In the genomic region with DNA sequence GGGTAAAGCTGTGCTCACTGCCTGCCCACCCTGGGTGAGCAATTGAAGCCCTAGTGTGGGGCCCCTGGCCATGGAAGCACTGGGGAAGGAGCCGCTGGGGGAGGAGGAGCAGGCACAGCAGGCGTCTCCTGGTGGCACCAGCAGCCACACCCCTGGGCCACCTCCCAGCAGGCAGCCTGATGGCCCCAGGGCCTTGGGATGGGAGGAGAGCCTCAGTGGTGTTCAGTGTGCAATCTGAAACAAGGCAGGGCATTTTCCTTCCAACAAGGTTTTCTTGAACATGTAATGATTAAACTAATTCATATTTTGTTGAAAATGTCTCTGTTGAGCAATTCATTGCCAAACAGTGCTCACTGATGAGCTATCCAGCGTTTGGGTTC, we compare ENCODE assay signal across 18 cellular contexts.
DNase-seq lines count a peak whose midpoint lies in the region; ATAC-seq and TF ChIP-seq lines count a peak whose summit lies in the region.
"Had no signal": no experiment of that assay in that cellular context is flagged by ENCODE, and none has a peak within 500 bp of the region (broad histone marks: within the 10 kb centered on the region; RNA-seq: fewer than 3 reads in every experiment).

No MANE protein-coding gene starts in this region.

- peaks cover 0 to 23% (median 0%) of the 10 kb centered on the region in 11 experiments; a peak in 4 of 22 replicates for H3K36me3 ChIP-seq in BLaER1 treated with 17β-estradiol and CSF1 and Interleukin-3, amounts not matched to agents 10 nM and 100 nM
- H3K36me3 ChIP-seq in neuronal stem cell (replicated peaks in 1 of 2; ENCODE audit: control insufficient read depth in 2 of 2, insufficient read depth in 2 of 2, low read length in 2 of 2) = no peaks in the 10 kb centered on the region
- H3K36me3 ChIP-seq: BE2C had no signal

- peak overlapping the region; percentile 74 to 97 (median 84) for H3K4me2 ChIP-seq in BLaER1 treated with 17β-estradiol and CSF1 and Interleukin-3, amounts not matched to agents 10 nM and 100 nM
- H3K4me2 ChIP-seq in neuronal stem cell (ENCODE audit: insufficient read depth, low read length, poor library complexity, severe bottlenecking) = no peak overlapping the region
- H3K4me2 ChIP-seq: KMS-11 had no signal

- no peak overlapping the region for H4K8ac ChIP-seq in neuronal stem cell (ENCODE audit: low read depth, low read length)

- TF ChIP-seq POLR2A in NB4 (IDR thresholded peaks at IDR 0.05; ENCODE audit: extremely low read depth, insufficient read length) = no peak

- no peaks in the 10 kb centered on the region for H3K79me1 ChIP-seq in neuronal stem cell (ENCODE audit: low read depth, low read length)

- peak; percentile 31 for ATAC-seq in left lobe of liver
- ATAC-seq in GM19324 (IDR thresholded peaks at IDR 0.05; ENCODE audit: low FRiP score, unreplicated experiment) = no peak
- ATAC-seq in HG02588 (IDR thresholded peaks at IDR 0.05; ENCODE audit: unreplicated experiment) = no peak
- no peak for ATAC-seq in stimulated activated naive CD8-positive, alpha-beta T cell treated with anti-CD3 and anti-CD28 coated beads, Interleukin-15, Interleukin-2, amounts not matched to agents 100 U/mL and 50 U/mL, for 24 hours
- ATAC-seq: GM12878 had no signal

- no peaks in the 10 kb centered on the region for H3K27me3 ChIP-seq in BLaER1 treated with 17β-estradiol and CSF1 and Interleukin-3, amounts not matched to agents 10 nM and 100 nM
- H3K27me3 ChIP-seq in neuronal stem cell (ENCODE audit: control insufficient read depth in 3 of 3, insufficient read depth in 3 of 3, low read depth in 1 of 3, low read length in 3 of 3) = no peaks in the 10 kb centered on the region
- H3K27me3 ChIP-seq: BE2C had no signal

- no peak overlapping the region for H2BK5ac ChIP-seq in neuronal stem cell (ENCODE audit: low read length)

- H2BK12ac ChIP-seq in neuronal stem cell (ENCODE audit: low read length) = peak overlapping the region; percentile 25

- H3K23ac ChIP-seq in neuronal stem cell (ENCODE audit: low read depth, low read length, poor library complexity) = no peak overlapping the region

- peak overlapping the region in 6 of 11 experiments; percentile 6 to 34 (median 30); a peak in 9 of 22 replicates for H3K9ac ChIP-seq in BLaER1 treated with 17β-estradiol and CSF1 and Interleukin-3, amounts not matched to agents 10 nM and 100 nM
- no peak overlapping the region for H3K9ac ChIP-seq in neuronal stem cell (ENCODE audit: low read depth, low read length, poor library complexity)
- H3K9ac ChIP-seq: KMS-11 had no signal

- peak overlapping the region; percentile 76 for H2BK120ac ChIP-seq in neuronal stem cell (ENCODE audit: low read depth, low read length)

- peaks cover 91 to 100% (median 99%) of the 10 kb centered on the region in 10 experiments for H3K4me1 ChIP-seq in BLaER1 treated with 17β-estradiol and CSF1 and Interleukin-3, amounts not matched to agents 10 nM and 100 nM
- peaks cover 27 to 31% of the 10 kb centered on the region in 2 donors for H3K4me1 ChIP-seq in neuronal stem cell (ENCODE audit: control insufficient read depth in 2 of 2, insufficient read depth in 1 of 2, low read depth in 1 of 2, low read length in 2 of 2)

- no peaks in the 10 kb centered on the region for H4K20me1 ChIP-seq in BLaER1 treated with 17β-estradiol and CSF1 and Interleukin-3, amounts not matched to agents 10 nM and 100 nM

- WGBS in neuronal stem cell (ENCODE audit: extremely low coverage in 2 of 2, insufficient read length in 2 of 2, insufficient replicate concordance in 1 of 2), 2 donors = no CpG with 5 or more reads among the region's 3 CpGs

- H2AK5ac ChIP-seq in neuronal stem cell (ENCODE audit: low read depth, low read length) = no peak overlapping the region

- H3K27ac ChIP-seq in BLaER1 treated with 17β-estradiol and CSF1 and Interleukin-3, amounts not matched to agents 10 nM and 100 nM = peak overlapping the region; percentile 22 to 95 (median 89); a peak in 20 of 22 replicates
- H3K27ac ChIP-seq in neuronal stem cell (replicated peaks; ENCODE audit: low read length) = no peak overlapping the region
- H3K27ac ChIP-seq: KMS-11 had no signal

- no peak overlapping the region for H2BK15ac ChIP-seq in neuronal stem cell (ENCODE audit: low read length)

- H3K18ac ChIP-seq in neuronal stem cell (ENCODE audit: low read length) = peak overlapping the region; percentile 91

- no peak for TF ChIP-seq CTCF in NB4 (IDR thresholded peaks at IDR 0.05; ENCODE audit: low read depth, low read length)

- DNase-seq in NB4 (ENCODE audit: low read depth) (peak; percentile 32), left lobe of liver (ENCODE audit: low spot score) (no peak), neuronal stem cell (ENCODE audit: low spot score) (no peak), SIG-M5 (lab: John Stamatoyannopoulos, UW) (no peak)
- no peak for DNase-seq in stimulated activated naive CD8-positive, alpha-beta T cell treated with anti-CD3 and anti-CD28 coated beads, Interleukin-15, Interleukin-2, amounts not matched to agents 100 U/mL and 50 U/mL, for 24 hours
- DNase-seq: 8988T; BE2C; CD8-positive, alpha-beta memory T cell; GDM1; NCI-H1092; NCI-H2081 treated with DMSO at 0.1 percent for 48 hours; NCI-H510A; Right ventricle myocardium superior had no signal

- no peak overlapping the region for H2AFZ ChIP-seq in neuronal stem cell (ENCODE audit: low read length)

- H3K4ac ChIP-seq in neuronal stem cell (ENCODE audit: low read length) = no peak overlapping the region

- H3K14ac ChIP-seq in neuronal stem cell (ENCODE audit: low read length) = no peak overlapping the region

- H4K91ac ChIP-seq in neuronal stem cell (ENCODE audit: low read depth, low read length, poor library complexity) = no peak overlapping the region

- peaks cover 0 to 12% (median 2%) of the 10 kb centered on the region in 11 experiments; a peak in 11 of 22 replicates for H3K9me3 ChIP-seq in BLaER1 treated with 17β-estradiol and CSF1 and Interleukin-3, amounts not matched to agents 10 nM and 100 nM (replicated peaks in 1 of 11)
- H3K9me3 ChIP-seq in neuronal stem cell (replicated peaks in 1 of 2; ENCODE audit: control insufficient read depth in 2 of 2, insufficient read depth in 1 of 2, low read depth in 1 of 2, low read length in 2 of 2) = no peaks in the 10 kb centered on the region
- H3K9me3 ChIP-seq: BE2C had no signal

- no peak overlapping the region for H3K4me3 ChIP-seq in BLaER1 treated with 17β-estradiol and CSF1 and Interleukin-3, amounts not matched to agents 10 nM and 100 nM
- H3K4me3 ChIP-seq in NB4 (ENCODE audit: low read depth, low read length) (no peak overlapping the region), neuronal stem cell (ENCODE audit: low read length in 2 of 2) (no peak overlapping the region)
- H3K4me3 ChIP-seq: GM12878 had no signal
